Comparison of ENCODE assay signal across 25 cellular contexts in genomic region chr12:52225752-52226151, GRCh38. TPM values are rescaled to one million over a fixed set of nuclear protein-coding genes. Genes with fewer than 3 reads are reported as not detected.
"Had no signal": no experiment of that assay in that cellular context is flagged by ENCODE, and none has a peak within 500 bp of the region (broad histone marks: within the 10 kb centered on the region; RNA-seq: fewer than 3 reads in every experiment).

No MANE protein-coding gene starts in this region.

- H3K36me3 ChIP-seq: breast epithelium, left ventricle myocardium inferior, right atrium auricular region, transverse colon, uterus had no signal

- ATAC-seq: activated CD4-positive, CD25-positive, alpha-beta regulatory T cell treated with anti-CD3 and anti-CD28 coated beads, Interleukin-2, amount 50 U/mL, for 24 hours; activated CD8-positive, alpha-beta memory T cell treated with anti-CD3 and anti-CD28 coated beads, Interleukin-2, amount 10 ng/mL, durations not matched to agents 7 days and 5 days; activated naive CD4-positive, alpha-beta T cell treated with anti-CD3 and anti-CD28 coated beads, Interleukin-2, amount 50 U/mL, for 72 hours; foreskin keratinocyte; natural killer cell treated with Interleukin-12 subunit alpha and Interleukin-12 subunit beta and Interleukin-15 and Interleukin-18, amount 100 ng/mL, for 72 hours; psoas muscle; T-cell had no signal

- H3K27me3 ChIP-seq: breast epithelium, foreskin keratinocyte, right atrium auricular region, transverse colon, uterus had no signal

- H3K4me3 ChIP-seq: breast epithelium, left ventricle myocardium inferior, psoas muscle, right atrium auricular region, transverse colon, uterus had no signal

- H3K9me3 ChIP-seq: breast epithelium, left ventricle myocardium inferior, psoas muscle, right atrium auricular region, transverse colon, uterus had no signal

- H3K4me1 ChIP-seq: psoas muscle, transverse colon, uterus had no signal

- H3K27ac ChIP-seq: breast epithelium, foreskin keratinocyte, left ventricle myocardium inferior, psoas muscle, right atrium auricular region, transverse colon, uterus, VCaP had no signal

- DNase-seq: activated CD4-positive, alpha-beta memory T cell treated with anti-CD3 and anti-CD28 coated beads, Interleukin-2, amount 10 ng/mL, durations not matched to agents 7 days and 5 days; activated CD4-positive, alpha-beta T cell treated with anti-CD3 and anti-CD28 coated beads, Interleukin-2, amount 10 ng/mL, durations not matched to agents 24 days and 14 days; activated CD8-positive, alpha-beta memory T cell treated with anti-CD3 and anti-CD28 coated beads, Interleukin-2, amount 10 ng/mL, durations not matched to agents 7 days and 5 days; activated gamma-delta T cell; activated T-cell treated with anti-CD3 and anti-CD28 coated beads for 4 hours; dermis blood vessel endothelial cell; effector CD8-positive, alpha-beta T cell; foreskin keratinocyte; left ventricle myocardium inferior; psoas muscle; stimulated activated CD4-positive, alpha-beta T cell treated with anti-CD3 and anti-CD28 coated beads, Interleukin-12 subunit alpha, Interleukin-12 subunit beta, amount 100 ng/mL, for 4 hours; substantia nigra; T-cell; transverse colon; uterus had no signal

RNA-seq across cellular contexts. Expression of gene KRT7, which starts 7.3 kb away (rescaled TPM):
- total RNA-seq: cerebellum, left ventricle myocardium inferior had no signal

RNA-seq across cellular contexts. Expression of gene KRT80, which starts 33.9 kb away (rescaled TPM):
- total RNA-seq: activated CD4-positive, alpha-beta memory T cell treated with anti-CD3 and anti-CD28 coated beads, Interleukin-2, amount 10 ng/mL, durations not matched to agents 7 days and 5 days; activated CD4-positive, alpha-beta T cell treated with anti-CD3 and anti-CD28 coated beads, Interleukin-2, amount 10 ng/mL, durations not matched to agents 24 days and 14 days; activated CD8-positive, alpha-beta memory T cell treated with anti-CD3 and anti-CD28 coated beads, Interleukin-2, amount 10 ng/mL, durations not matched to agents 7 days and 5 days; activated naive CD4-positive, alpha-beta T cell treated with anti-CD3 and anti-CD28 coated beads, Interleukin-2, amount 50 U/mL, for 72 hours; activated T-helper 1 cell treated with anti-CD3 and anti-CD28 coated beads, Interleukin-12 subunit alpha, Interleukin-12 subunit beta, Interleukin-2, Interleukin-4 antibody, amounts not matched to agents 30 ng/mL and 10 ng/mL and 1 ng/mL, durations not matched to agents 14 hours and 24 hours and 36 hours; cerebellum; left ventricle myocardium inferior; natural killer cell treated with Interleukin-12 subunit alpha and Interleukin-12 subunit beta and Interleukin-15 and Interleukin-18, amount 100 ng/mL, for 72 hours had no signal

RNA-seq across cellular contexts. Expression of gene KRT86, which starts 48.7 kb away (rescaled TPM):
- total RNA-seq: cerebellum, dermis blood vessel endothelial cell, glomerular endothelial cell, left ventricle myocardium inferior, lung microvascular endothelial cell, right atrium auricular region had no signal
